Comparison of ENCODE assay signal across 16 cellular contexts in genomic region chr1:226692868-226693267, GRCh38. TPM values are rescaled to one million over a fixed set of nuclear protein-coding genes. Genes with fewer than 3 reads are reported as not detected.
DNase-seq lines count a peak whose midpoint lies in the region; ATAC-seq and TF ChIP-seq lines count a peak whose summit lies in the region.
"Had no signal": no experiment of that assay in that cellular context is flagged by ENCODE, and none has a peak within 500 bp of the region (broad histone marks: within the 10 kb centered on the region; RNA-seq: fewer than 3 reads in every experiment).

No MANE protein-coding gene starts in this region.

- no peak overlapping the region for H3K9ac ChIP-seq in subcutaneous abdominal adipose tissue (ENCODE audit: low read length in 5 of 5)

- H3K27me3 ChIP-seq in lower lobe of right lung (ENCODE audit: low read depth) (no peaks in the 10 kb centered on the region), subcutaneous abdominal adipose tissue (ENCODE audit: control insufficient read depth in 5 of 5, insufficient read depth in 4 of 5, low read length in 5 of 5) (no peaks in the 10 kb centered on the region)
- H3K27me3 ChIP-seq: pancreas had no signal

- H3K4me3 Mint-ChIP-seq in activated T-cell treated with anti-CD3 and anti-CD28 coated beads, Interleukin-2, amount 50 U/mL, for 72 hours = peak overlapping the region in 1 of 2 donors; percentile 84
- no peak overlapping the region for H3K4me3 Mint-ChIP-seq in activated T-cell treated with anti-CD3 and anti-CD28 coated beads, Interleukin-2, amount 50 U/mL, for 4 hours

- peaks cover 64% of the 10 kb centered on the region for H3K4me1 ChIP-seq in lower lobe of right lung
- peaks cover 15 to 85% (median 67%) of the 10 kb centered on the region in 5 donors for H3K4me1 ChIP-seq in subcutaneous abdominal adipose tissue (ENCODE audit: control insufficient read depth in 5 of 5, insufficient read depth in 5 of 5, low read length in 5 of 5)
- H3K4me1 ChIP-seq: pancreas had no signal

- peaks cover 15% of the 10 kb centered on the region for H3K36me3 ChIP-seq in lower lobe of right lung
- peaks cover 0 to 8% (median 0%) of the 10 kb centered on the region in 5 donors for H3K36me3 ChIP-seq in subcutaneous abdominal adipose tissue (ENCODE audit: control insufficient read depth in 5 of 5, insufficient read depth in 5 of 5, low read length in 5 of 5)
- H3K36me3 ChIP-seq: pancreas, thoracic aorta had no signal

- no peaks in the 10 kb centered on the region for H3K27me3 Mint-ChIP-seq in activated T-cell treated with anti-CD3 and anti-CD28 coated beads, Interleukin-2, amount 50 U/mL, for 72 hours (ENCODE audit: low read depth)
- no peaks in the 10 kb centered on the region for H3K27me3 Mint-ChIP-seq in activated T-cell treated with anti-CD3 and anti-CD28 coated beads, Interleukin-2, amount 50 U/mL, for 4 hours (ENCODE audit: low read depth)

- H3K27ac Mint-ChIP-seq in activated T-cell treated with anti-CD3 and anti-CD28 coated beads, Interleukin-2, amount 50 U/mL, for 72 hours = peak overlapping the region; percentile 96
- peak overlapping the region; percentile 93 to 95 for H3K27ac Mint-ChIP-seq in activated naive CD4-positive, alpha-beta T cell treated with anti-CD3 and anti-CD28 coated beads, Interleukin-2, amount 50 U/mL, for 72 hours

- peak overlapping the region; percentile 61 for H3K27ac ChIP-seq in lower lobe of right lung
- H3K27ac ChIP-seq in subcutaneous abdominal adipose tissue (ENCODE audit: low read depth, low read length) = peak overlapping the region; percentile 76
- H3K27ac ChIP-seq: pancreas had no signal

- no peaks in the 10 kb centered on the region for H3K9me3 Mint-ChIP-seq in activated T-cell treated with anti-CD3 and anti-CD28 coated beads, Interleukin-2, amount 50 U/mL, for 72 hours
- H3K9me3 Mint-ChIP-seq in activated T-cell treated with anti-CD3 and anti-CD28 coated beads, Interleukin-2, amount 50 U/mL, for 4 hours = no peaks in the 10 kb centered on the region
- no peaks in the 10 kb centered on the region for H3K9me3 Mint-ChIP-seq in activated naive CD4-positive, alpha-beta T cell treated with anti-CD3 and anti-CD28 coated beads, Interleukin-2, amount 50 U/mL, for 72 hours

- no peak for ATAC-seq in activated T-cell treated with anti-CD3 and anti-CD28 coated beads, Interleukin-2, amount 50 U/mL, for 72 hours (replicated peaks in 1 of 2)
- ATAC-seq in activated T-cell treated with anti-CD3 and anti-CD28 coated beads, Interleukin-2, amount 50 U/mL, for 4 hours = no peak
- no peak for ATAC-seq in activated naive CD4-positive, alpha-beta T cell treated with anti-CD3 and anti-CD28 coated beads, Interleukin-2, amount 50 U/mL, for 72 hours
- ATAC-seq in lower lobe of right lung (no peak), HG03571 (IDR thresholded peaks at IDR 0.05; ENCODE audit: unreplicated experiment) (no peak), GM21423 (IDR thresholded peaks at IDR 0.05; ENCODE audit: unreplicated experiment) (no peak)
- ATAC-seq: K562, pancreas had no signal

- no peak for TF ChIP-seq CTCF in lower lobe of right lung (IDR thresholded peaks at IDR 0.05)

- peaks cover 93% of the 10 kb centered on the region for H3K4me1 Mint-ChIP-seq in activated T-cell treated with anti-CD3 and anti-CD28 coated beads, Interleukin-2, amount 50 U/mL, for 72 hours (ENCODE audit: low read depth)
- peaks cover 95% of the 10 kb centered on the region for H3K4me1 Mint-ChIP-seq in activated T-cell treated with anti-CD3 and anti-CD28 coated beads, Interleukin-2, amount 50 U/mL, for 4 hours (ENCODE audit: low read depth)

- DNase-seq in activated T-cell treated with anti-CD3 and anti-CD28 coated beads, Interleukin-2, amount 50 U/mL, for 72 hours = no peak
- DNase-seq in activated T-cell treated with anti-CD3 and anti-CD28 coated beads, Interleukin-2, amount 50 U/mL, for 4 hours = no peak
- peak in 1 of 2 donors; percentile 46 for DNase-seq in activated naive CD4-positive, alpha-beta T cell treated with anti-CD3 and anti-CD28 coated beads, Interleukin-2, amount 50 U/mL, for 72 hours (ENCODE audit: low spot score in 2 of 2)
- DNase-seq in lower lobe of right lung (no peak), NCI-H1092 (lab: John Stamatoyannopoulos, UW) (no peak)
- DNase-seq: activated CD8-positive, alpha-beta memory T cell treated with anti-CD3 and anti-CD28 coated beads, Interleukin-2, amount 50 U/mL, for 4 hours; central memory CD4-positive, alpha-beta T cell; DND-41; NCI-H2081; pancreas; stimulated activated CD4-positive, alpha-beta T cell treated with anti-CD3 and anti-CD28 coated beads, Interleukin-4, amount 100 ng/mL, for 4 hours had no signal

- intact Hi-C loops in lower lobe of right lung (cut with DNase I) = no loop called here

- no peaks in the 10 kb centered on the region for H3K9me3 ChIP-seq in lower lobe of right lung
- H3K9me3 ChIP-seq in subcutaneous abdominal adipose tissue (ENCODE audit: control insufficient read depth in 5 of 5, low read length in 5 of 5) = no peaks in the 10 kb centered on the region
- H3K9me3 ChIP-seq: pancreas, thoracic aorta had no signal

- no peak overlapping the region for H3K4me3 ChIP-seq in lower lobe of right lung
- no peak overlapping the region for H3K4me3 ChIP-seq in subcutaneous abdominal adipose tissue (ENCODE audit: low read depth in 1 of 5, low read length in 5 of 5)
- H3K4me3 ChIP-seq: K562, pancreas, thoracic aorta had no signal

- peaks cover 4% of the 10 kb centered on the region in 2 donors for H3K36me3 Mint-ChIP-seq in activated T-cell treated with anti-CD3 and anti-CD28 coated beads, Interleukin-2, amount 50 U/mL, for 72 hours (ENCODE audit: insufficient read depth in 2 of 2)
- peaks cover 22% of the 10 kb centered on the region for H3K36me3 Mint-ChIP-seq in activated T-cell treated with anti-CD3 and anti-CD28 coated beads, Interleukin-2, amount 50 U/mL, for 4 hours (ENCODE audit: insufficient read depth)
- H3K36me3 Mint-ChIP-seq in activated naive CD4-positive, alpha-beta T cell treated with anti-CD3 and anti-CD28 coated beads, Interleukin-2, amount 50 U/mL, for 72 hours = peaks cover 0 to 21% of the 10 kb centered on the region in 2 donors

RNA-seq across cellular contexts. Expression of gene ITPKB, which starts 46.2 kb away (rescaled TPM):
- 10 to 100 TPM; 50.7 to 58.0 TPM for total RNA-seq in activated T-cell treated with anti-CD3 and anti-CD28 coated beads, Interleukin-2, amount 50 U/mL, for 72 hours
- 10 to 100 TPM; 26.2 to 28.3 (median 27.7) TPM for total RNA-seq in activated T-cell treated with anti-CD3 and anti-CD28 coated beads, Interleukin-2, amount 50 U/mL, for 4 hours
- 10 to 100 TPM; 37.5 to 51.3 TPM for total RNA-seq in activated naive CD4-positive, alpha-beta T cell treated with anti-CD3 and anti-CD28 coated beads, Interleukin-2, amount 50 U/mL, for 72 hours
- 42.3 TPM for total RNA-seq in lower lobe of right lung
